In genomic region chr11:26048271-26048670, GRCh38 we compare ENCODE assay signal across 22 cellular contexts.
"Had no signal": no experiment of that assay in that cellular context is flagged by ENCODE, and none has a peak within 500 bp of the region (broad histone marks: within the 10 kb centered on the region; RNA-seq: fewer than 3 reads in every experiment).

No MANE protein-coding gene starts in this region.

- H3K9me3 Mint-ChIP-seq: naive B cell, nephron had no signal

- H3K4me3 Mint-ChIP-seq: naive B cell; nephron; stimulated activated naive B cell treated with anti-CD40 and anti-IgM and Interleukin-4, amounts not matched to agents 10 μg/mL and 1 μg/mL and 100 μg/mL, for 72 hours; stimulated activated naive CD8-positive, alpha-beta T cell treated with anti-CD3 and anti-CD28 coated beads, Interleukin-15, amount 100 ng/mL, for 72 hours had no signal

- H3K36me3 ChIP-seq: colonic mucosa, left lung, sigmoid colon, tibial nerve, upper lobe of right lung, vagina had no signal

- H3K27me3 Mint-ChIP-seq: naive B cell; stimulated activated naive B cell treated with anti-CD40 and anti-IgM and Interleukin-4, amounts not matched to agents 10 μg/mL and 1 μg/mL and 100 μg/mL, for 72 hours; stimulated activated naive CD8-positive, alpha-beta T cell treated with anti-CD3 and anti-CD28 coated beads, Interleukin-15, amount 100 ng/mL, for 72 hours had no signal

- DNase-seq: colonic mucosa; dermis blood vessel endothelial cell; foreskin keratinocyte; islet precursor cell; left lung; mesenchymal stem cell; naive B cell; psoas muscle; retina; sigmoid colon; stimulated activated CD4-positive, alpha-beta T cell treated with anti-CD3 and anti-CD28 coated beads, Interleukin-2, amount 100 ng/mL, for 24 hours; stimulated activated CD4-positive, alpha-beta T cell treated with anti-CD3 and anti-CD28 coated beads, Interleukin-4, amount 100 ng/mL, for 4 hours; stimulated activated naive B cell treated with anti-CD40 and anti-IgM and Interleukin-4, amounts not matched to agents 10 μg/mL and 1 μg/mL and 100 μg/mL, for 72 hours; stimulated activated naive CD8-positive, alpha-beta T cell treated with anti-CD3 and anti-CD28 coated beads, Interleukin-15, amount 100 ng/mL, for 72 hours; testis; upper lobe of right lung had no signal

- H3K36me3 Mint-ChIP-seq: naive B cell; stimulated activated naive B cell treated with anti-CD40 and anti-IgM and Interleukin-4, amounts not matched to agents 10 μg/mL and 1 μg/mL and 100 μg/mL, for 72 hours had no signal

- H3K9me3 ChIP-seq: colonic mucosa, left lung, psoas muscle, sigmoid colon, testis, tibial nerve, upper lobe of right lung, vagina had no signal

- H3K4me1 Mint-ChIP-seq: nephron; stimulated activated naive CD8-positive, alpha-beta T cell treated with anti-CD3 and anti-CD28 coated beads, Interleukin-15, amount 100 ng/mL, for 72 hours had no signal

- H3K27me3 ChIP-seq: colonic mucosa, foreskin keratinocyte, left lung, sigmoid colon, testis, tibial nerve, upper lobe of right lung, vagina had no signal

- H3K4me1 ChIP-seq: colonic mucosa, left lung, parathyroid adenoma, psoas muscle, sigmoid colon, tibial nerve, upper lobe of right lung, vagina had no signal

- H3K4me3 ChIP-seq: colonic mucosa, left lung, lung, psoas muscle, sigmoid colon, skin epidermis, testis, tibial nerve, upper lobe of right lung, vagina had no signal

- ATAC-seq: foreskin keratinocyte; left lung; psoas muscle; stimulated activated naive B cell treated with anti-CD40 and anti-IgM and Interleukin-4, amounts not matched to agents 10 μg/mL and 1 μg/mL and 100 μg/mL, for 72 hours; stimulated activated naive CD8-positive, alpha-beta T cell treated with anti-CD3 and anti-CD28 coated beads, Interleukin-15, amount 100 ng/mL, for 72 hours; upper lobe of right lung had no signal

- H3K27ac Mint-ChIP-seq: naive B cell; nephron; stimulated activated naive B cell treated with anti-CD40 and anti-IgM and Interleukin-4, amounts not matched to agents 10 μg/mL and 1 μg/mL and 100 μg/mL, for 72 hours; stimulated activated naive CD8-positive, alpha-beta T cell treated with anti-CD3 and anti-CD28 coated beads, Interleukin-15, amount 100 ng/mL, for 72 hours had no signal

- H3K27ac ChIP-seq: colonic mucosa, foreskin keratinocyte, left lung, parathyroid adenoma, psoas muscle, sigmoid colon, skin epidermis, testis, upper lobe of right lung, vagina had no signal
